23 cellular contexts compared by ENCODE assay signal in genomic region chr4:185931986-185932385, GRCh38.
DNase-seq lines count a peak whose midpoint lies in the region; ATAC-seq and TF ChIP-seq lines count a peak whose summit lies in the region.
"Had no signal": no experiment of that assay in that cellular context is flagged by ENCODE, and none has a peak within 500 bp of the region (broad histone marks: within the 10 kb centered on the region; RNA-seq: fewer than 3 reads in every experiment).

No MANE protein-coding gene starts in this region.

- no peak overlapping the region for H3K4me3 Mint-ChIP-seq in osteocyte (ENCODE audit: unreplicated experiment)
- no peak overlapping the region for H3K4me3 Mint-ChIP-seq in Calu3 (ENCODE audit: low read depth, unreplicated experiment)
- H3K4me3 Mint-ChIP-seq in stimulated activated naive B cell treated with anti-CD40 and anti-IgM and Interleukin-4, amounts not matched to agents 10 μg/mL and 1 μg/mL and 100 μg/mL, for 72 hours: no peak overlapping the region
- H3K4me3 Mint-ChIP-seq in CD8-positive, alpha-beta memory T cell: no peak overlapping the region
- H3K4me3 Mint-ChIP-seq: activated CD4-positive, alpha-beta memory T cell treated with anti-CD3 and anti-CD28 coated beads, Interleukin-2, amount 10 ng/mL, durations not matched to agents 7 days and 5 days had no signal

- H3K27me3 Mint-ChIP-seq in osteocyte (ENCODE audit: unreplicated experiment): no peaks in the 10 kb centered on the region
- no peaks in the 10 kb centered on the region for H3K27me3 Mint-ChIP-seq in Calu3 (ENCODE audit: unreplicated experiment)
- H3K27me3 Mint-ChIP-seq in stimulated activated naive B cell treated with anti-CD40 and anti-IgM and Interleukin-4, amounts not matched to agents 10 μg/mL and 1 μg/mL and 100 μg/mL, for 72 hours: peaks cover 0 to 6% of the 10 kb centered on the region in 2 donors
- H3K27me3 Mint-ChIP-seq in CD8-positive, alpha-beta memory T cell: peaks cover 10 to 22% of the 10 kb centered on the region in 2 donors
- H3K27me3 Mint-ChIP-seq: activated CD4-positive, alpha-beta memory T cell treated with anti-CD3 and anti-CD28 coated beads, Interleukin-2, amount 10 ng/mL, durations not matched to agents 7 days and 5 days had no signal

- H3K27ac Mint-ChIP-seq in osteocyte (ENCODE audit: unreplicated experiment): peak overlapping the region; percentile 93
- no peak overlapping the region for H3K27ac Mint-ChIP-seq in Calu3 (ENCODE audit: unreplicated experiment)
- no peak overlapping the region for H3K27ac Mint-ChIP-seq in stimulated activated naive B cell treated with anti-CD40 and anti-IgM and Interleukin-4, amounts not matched to agents 10 μg/mL and 1 μg/mL and 100 μg/mL, for 72 hours
- no peak overlapping the region for H3K27ac Mint-ChIP-seq in CD8-positive, alpha-beta memory T cell
- H3K27ac Mint-ChIP-seq: activated CD4-positive, alpha-beta memory T cell treated with anti-CD3 and anti-CD28 coated beads, Interleukin-2, amount 10 ng/mL, durations not matched to agents 7 days and 5 days; activated naive CD4-positive, alpha-beta T cell treated with anti-CD3 and anti-CD28 coated beads, Interleukin-2, amount 50 U/mL, for 72 hours; activated T-helper 2 cell treated with anti-CD3 and anti-CD28 coated beads, Interferon-gamma antibody, Interleukin-2, Interleukin-4, amounts not matched to agents 10 μg/mL and 5 μg/mL and 100 μg/mL, durations not matched to agents 14 hours and 24 hours and 36 hours had no signal

- CTCF ChIA-PET in Calu3 (lab: Charles Lee): no interaction called here
- CTCF ChIA-PET in CD8-positive, alpha-beta memory T cell (lab: Charles Lee): no interaction called here

- no peak for TF ChIP-seq CTCF in left ventricle myocardium inferior (IDR thresholded peaks at IDR 0.05; ENCODE audit: borderline replicate concordance)
- no peak for TF ChIP-seq CTCF in fibroblast of mammary gland (conservative IDR thresholded peaks at IDR 0.05; ENCODE audit: control insufficient read depth, insufficient read depth, low read depth, low read length)
- no peak for TF ChIP-seq CTCF in osteocyte (IDR thresholded peaks at IDR 0.05)
- TF ChIP-seq CTCF in Calu3 (IDR thresholded peaks at IDR 0.05; ENCODE audit: unreplicated experiment): no peak

- peaks cover 41% of the 10 kb centered on the region for H3K4me1 Mint-ChIP-seq in osteocyte (ENCODE audit: unreplicated experiment)
- no peaks in the 10 kb centered on the region for H3K4me1 Mint-ChIP-seq in Calu3 (ENCODE audit: low read depth, unreplicated experiment)
- no peaks in the 10 kb centered on the region for H3K4me1 Mint-ChIP-seq in stimulated activated naive B cell treated with anti-CD40 and anti-IgM and Interleukin-4, amounts not matched to agents 10 μg/mL and 1 μg/mL and 100 μg/mL, for 72 hours
- no peaks in the 10 kb centered on the region for H3K4me1 Mint-ChIP-seq in CD8-positive, alpha-beta memory T cell
- H3K4me1 Mint-ChIP-seq: activated CD4-positive, alpha-beta memory T cell treated with anti-CD3 and anti-CD28 coated beads, Interleukin-2, amount 10 ng/mL, durations not matched to agents 7 days and 5 days had no signal

- ATAC-seq in left ventricle myocardium superior: no peak
- ATAC-seq in stimulated activated naive B cell treated with anti-CD40 and anti-IgM and Interleukin-4, amounts not matched to agents 10 μg/mL and 1 μg/mL and 100 μg/mL, for 72 hours (replicated peaks): no peak
- ATAC-seq: activated CD4-positive, CD25-positive, alpha-beta regulatory T cell treated with anti-CD3 and anti-CD28 coated beads, Interleukin-2, amount 50 U/mL, for 24 hours; activated naive CD4-positive, alpha-beta T cell treated with anti-CD3 and anti-CD28 coated beads, Interleukin-2, amount 50 U/mL, for 72 hours; gastrocnemius medialis; stimulated activated naive CD8-positive, alpha-beta T cell treated with anti-CD3 and anti-CD28 coated beads, Interleukin-15, Interleukin-2, amounts not matched to agents 100 U/mL and 50 U/mL, for 24 hours had no signal

- peak overlapping the region; percentile 60 for H3K27ac ChIP-seq in left ventricle myocardium inferior (replicated peaks)
- no peak overlapping the region for H3K27ac ChIP-seq in CD8-positive, alpha-beta memory T cell (ENCODE audit: low read depth, low read length)
- H3K27ac ChIP-seq: transverse colon had no signal

- BruUV-seq in Calu3 (replicated peaks; lab: Mats Ljungman, UMichigan): no TSS peak

- no peak for DNase-seq in left ventricle myocardium inferior
- no peak for DNase-seq in left ventricle myocardium superior
- DNase-seq in fibroblast of mammary gland (ENCODE audit: low read depth): peak; percentile 11
- DNase-seq in osteocyte (ENCODE audit: extremely low spot score, unreplicated experiment): no peak
- no peak for DNase-seq in Calu3
- no peak for DNase-seq in NK-92 treated with Interleukin-12 subunit alpha and Interleukin-12 subunit beta, amount 100 ng/mL, for 24 hours (lab: John Stamatoyannopoulos, UW)
- DNase-seq in stimulated activated naive B cell treated with anti-CD40 and anti-IgM and Interleukin-4, amounts not matched to agents 10 μg/mL and 1 μg/mL and 100 μg/mL, for 72 hours: no peak
- DNase-seq in CD8-positive, alpha-beta memory T cell: no peak
- DNase-seq: activated CD4-positive, alpha-beta memory T cell treated with anti-CD3 and anti-CD28 coated beads, Interleukin-2, amount 10 ng/mL, durations not matched to agents 7 days and 5 days; AML-193; DMS79; effector CD8-positive, alpha-beta T cell; gastrocnemius medialis; Karpas-422; MV-4-11; NCI-H1694; NCI-H524 treated with DMSO at 0.1 percent for 48 hours; SHP77 treated with DMSO at 0.1 percent for 48 hours; stimulated activated naive CD8-positive, alpha-beta T cell treated with anti-CD3 and anti-CD28 coated beads, Interleukin-15, Interleukin-2, amounts not matched to agents 100 U/mL and 50 U/mL, for 24 hours; transverse colon had no signal

- H3K4me1 ChIP-seq in left ventricle myocardium inferior: peaks cover 11% of the 10 kb centered on the region
- no peaks in the 10 kb centered on the region for H3K4me1 ChIP-seq in CD8-positive, alpha-beta memory T cell (ENCODE audit: insufficient read depth, low read length)
- H3K4me1 ChIP-seq: gastrocnemius medialis, transverse colon had no signal

- H3K9me3 ChIP-seq in left ventricle myocardium inferior (replicated peaks): no peaks in the 10 kb centered on the region
- H3K9me3 ChIP-seq in CD8-positive, alpha-beta memory T cell (ENCODE audit: low read length): no peaks in the 10 kb centered on the region
- H3K9me3 ChIP-seq: gastrocnemius medialis, transverse colon had no signal

- POLR2A ChIA-PET in CD8-positive, alpha-beta memory T cell (lab: Charles Lee): no interaction called here

- H3K4me3 ChIP-seq in left ventricle myocardium inferior: peak overlapping the region; percentile 24
- H3K4me3 ChIP-seq in fibroblast of mammary gland (ENCODE audit: control insufficient read depth, low read depth, low read length): no peak overlapping the region
- no peak overlapping the region for H3K4me3 ChIP-seq in CD8-positive, alpha-beta memory T cell (ENCODE audit: low read length)
- H3K4me3 ChIP-seq: transverse colon had no signal

- H3K27me3 ChIP-seq in left ventricle myocardium inferior (ENCODE audit: low read depth): no peaks in the 10 kb centered on the region
- no peaks in the 10 kb centered on the region for H3K27me3 ChIP-seq in CD8-positive, alpha-beta memory T cell (ENCODE audit: insufficient read depth, low read length, poor library complexity, severe bottlenecking)
- H3K27me3 ChIP-seq: transverse colon had no signal

- H3K36me3 Mint-ChIP-seq in osteocyte (ENCODE audit: unreplicated experiment) (no peaks in the 10 kb centered on the region), Calu3 (ENCODE audit: insufficient read depth, unreplicated experiment) (no peaks in the 10 kb centered on the region)
- H3K36me3 Mint-ChIP-seq in stimulated activated naive B cell treated with anti-CD40 and anti-IgM and Interleukin-4, amounts not matched to agents 10 μg/mL and 1 μg/mL and 100 μg/mL, for 72 hours: no peaks in the 10 kb centered on the region
- no peaks in the 10 kb centered on the region for H3K36me3 Mint-ChIP-seq in CD8-positive, alpha-beta memory T cell
- H3K36me3 Mint-ChIP-seq: activated naive CD4-positive, alpha-beta T cell treated with anti-CD3 and anti-CD28 coated beads, Interleukin-2, amount 50 U/mL, for 72 hours had no signal

- intact Hi-C loops in left ventricle myocardium inferior (cut with micrococcal nuclease) (no loop called here), left ventricle myocardium superior (cut with micrococcal nuclease) (no loop called here), Calu3 (cut with micrococcal nuclease; ENCODE audit: unreplicated experiment) (no loop called here)

- H3K9me3 Mint-ChIP-seq in osteocyte (ENCODE audit: unreplicated experiment) (no peaks in the 10 kb centered on the region), Calu3 (ENCODE audit: low read depth, unreplicated experiment) (no peaks in the 10 kb centered on the region)
- no peaks in the 10 kb centered on the region for H3K9me3 Mint-ChIP-seq in stimulated activated naive B cell treated with anti-CD40 and anti-IgM and Interleukin-4, amounts not matched to agents 10 μg/mL and 1 μg/mL and 100 μg/mL, for 72 hours
- H3K9me3 Mint-ChIP-seq in CD8-positive, alpha-beta memory T cell: peaks cover 0 to 2% (median 0%) of the 10 kb centered on the region in 5 donors
- H3K9me3 Mint-ChIP-seq: activated CD4-positive, alpha-beta memory T cell treated with anti-CD3 and anti-CD28 coated beads, Interleukin-2, amount 10 ng/mL, durations not matched to agents 7 days and 5 days; activated naive CD4-positive, alpha-beta T cell treated with anti-CD3 and anti-CD28 coated beads, Interleukin-2, amount 50 U/mL, for 72 hours; activated T-helper 2 cell treated with anti-CD3 and anti-CD28 coated beads, Interferon-gamma antibody, Interleukin-2, Interleukin-4, amounts not matched to agents 10 μg/mL and 5 μg/mL and 100 μg/mL, durations not matched to agents 14 hours and 24 hours and 36 hours had no signal

- H3K36me3 ChIP-seq in left ventricle myocardium inferior: no peaks in the 10 kb centered on the region
- H3K36me3 ChIP-seq in CD8-positive, alpha-beta memory T cell (ENCODE audit: insufficient read depth, low read length): no peaks in the 10 kb centered on the region
- H3K36me3 ChIP-seq: gastrocnemius medialis, transverse colon had no signal
